1 cellular context compared by ENCODE assay signal in the genomic region with DNA sequence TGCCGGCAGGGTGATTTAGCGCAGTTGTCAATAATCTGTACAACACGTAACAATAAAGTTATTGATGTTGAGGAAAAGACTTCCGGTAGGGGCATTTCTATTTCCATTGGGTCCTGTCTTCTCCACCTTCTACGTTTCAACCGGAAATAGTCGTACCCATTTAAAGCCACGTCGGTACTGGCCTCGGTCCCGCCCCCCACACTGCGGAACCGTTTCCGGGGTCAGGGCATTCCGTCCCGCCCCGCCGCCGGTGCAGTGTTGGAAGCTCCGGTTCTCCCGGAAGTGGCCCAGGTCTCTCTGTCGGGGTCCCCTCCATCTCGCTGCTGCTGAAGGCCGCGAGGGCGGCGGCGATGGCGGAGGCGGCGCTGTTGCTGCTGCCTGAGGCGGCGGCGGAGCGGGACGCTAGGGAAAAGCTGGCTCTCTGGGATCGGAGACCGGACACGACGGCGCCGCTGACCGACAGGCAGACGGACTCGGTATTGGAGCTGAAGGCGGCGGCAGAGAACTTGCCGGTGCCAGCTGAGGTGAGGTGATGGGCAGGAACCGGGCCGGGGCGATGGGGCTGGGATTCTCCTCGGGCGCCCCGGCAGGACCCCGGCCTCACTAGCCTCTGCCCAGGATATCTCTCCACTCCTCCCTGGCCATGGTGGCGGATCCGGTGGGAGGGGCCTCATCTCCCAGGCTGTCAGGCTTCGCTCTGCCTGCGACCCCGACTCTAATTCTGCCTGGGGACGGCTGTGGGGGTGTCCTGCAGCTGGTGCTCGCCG.
TF ChIP-seq lines count a peak whose summit lies in the region.

A gene with protein sequence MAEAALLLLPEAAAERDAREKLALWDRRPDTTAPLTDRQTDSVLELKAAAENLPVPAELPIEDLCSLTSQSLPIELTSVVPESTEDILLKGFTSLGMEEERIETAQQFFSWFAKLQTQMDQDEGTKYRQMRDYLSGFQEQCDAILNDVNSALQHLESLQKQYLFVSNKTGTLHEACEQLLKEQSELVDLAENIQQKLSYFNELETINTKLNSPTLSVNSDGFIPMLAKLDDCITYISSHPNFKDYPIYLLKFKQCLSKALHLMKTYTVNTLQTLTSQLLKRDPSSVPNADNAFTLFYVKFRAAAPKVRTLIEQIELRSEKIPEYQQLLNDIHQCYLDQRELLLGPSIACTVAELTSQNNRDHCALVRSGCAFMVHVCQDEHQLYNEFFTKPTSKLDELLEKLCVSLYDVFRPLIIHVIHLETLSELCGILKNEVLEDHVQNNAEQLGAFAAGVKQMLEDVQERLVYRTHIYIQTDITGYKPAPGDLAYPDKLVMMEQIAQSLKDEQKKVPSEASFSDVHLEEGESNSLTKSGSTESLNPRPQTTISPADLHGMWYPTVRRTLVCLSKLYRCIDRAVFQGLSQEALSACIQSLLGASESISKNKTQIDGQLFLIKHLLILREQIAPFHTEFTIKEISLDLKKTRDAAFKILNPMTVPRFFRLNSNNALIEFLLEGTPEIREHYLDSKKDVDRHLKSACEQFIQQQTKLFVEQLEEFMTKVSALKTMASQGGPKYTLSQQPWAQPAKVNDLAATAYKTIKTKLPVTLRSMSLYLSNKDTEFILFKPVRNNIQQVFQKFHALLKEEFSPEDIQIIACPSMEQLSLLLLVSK (plus strand): TSS at position 253 of the 767 bp plus-strand sequence. CDS start 98 bp downstream, at position 351.

TF ChIP-seq in K562, 482 proteins besides CTCF, POLR2A, EP300 and RAD21 (continued from another document and continues in another):
- TF ChIP-seq, protein P1, sequence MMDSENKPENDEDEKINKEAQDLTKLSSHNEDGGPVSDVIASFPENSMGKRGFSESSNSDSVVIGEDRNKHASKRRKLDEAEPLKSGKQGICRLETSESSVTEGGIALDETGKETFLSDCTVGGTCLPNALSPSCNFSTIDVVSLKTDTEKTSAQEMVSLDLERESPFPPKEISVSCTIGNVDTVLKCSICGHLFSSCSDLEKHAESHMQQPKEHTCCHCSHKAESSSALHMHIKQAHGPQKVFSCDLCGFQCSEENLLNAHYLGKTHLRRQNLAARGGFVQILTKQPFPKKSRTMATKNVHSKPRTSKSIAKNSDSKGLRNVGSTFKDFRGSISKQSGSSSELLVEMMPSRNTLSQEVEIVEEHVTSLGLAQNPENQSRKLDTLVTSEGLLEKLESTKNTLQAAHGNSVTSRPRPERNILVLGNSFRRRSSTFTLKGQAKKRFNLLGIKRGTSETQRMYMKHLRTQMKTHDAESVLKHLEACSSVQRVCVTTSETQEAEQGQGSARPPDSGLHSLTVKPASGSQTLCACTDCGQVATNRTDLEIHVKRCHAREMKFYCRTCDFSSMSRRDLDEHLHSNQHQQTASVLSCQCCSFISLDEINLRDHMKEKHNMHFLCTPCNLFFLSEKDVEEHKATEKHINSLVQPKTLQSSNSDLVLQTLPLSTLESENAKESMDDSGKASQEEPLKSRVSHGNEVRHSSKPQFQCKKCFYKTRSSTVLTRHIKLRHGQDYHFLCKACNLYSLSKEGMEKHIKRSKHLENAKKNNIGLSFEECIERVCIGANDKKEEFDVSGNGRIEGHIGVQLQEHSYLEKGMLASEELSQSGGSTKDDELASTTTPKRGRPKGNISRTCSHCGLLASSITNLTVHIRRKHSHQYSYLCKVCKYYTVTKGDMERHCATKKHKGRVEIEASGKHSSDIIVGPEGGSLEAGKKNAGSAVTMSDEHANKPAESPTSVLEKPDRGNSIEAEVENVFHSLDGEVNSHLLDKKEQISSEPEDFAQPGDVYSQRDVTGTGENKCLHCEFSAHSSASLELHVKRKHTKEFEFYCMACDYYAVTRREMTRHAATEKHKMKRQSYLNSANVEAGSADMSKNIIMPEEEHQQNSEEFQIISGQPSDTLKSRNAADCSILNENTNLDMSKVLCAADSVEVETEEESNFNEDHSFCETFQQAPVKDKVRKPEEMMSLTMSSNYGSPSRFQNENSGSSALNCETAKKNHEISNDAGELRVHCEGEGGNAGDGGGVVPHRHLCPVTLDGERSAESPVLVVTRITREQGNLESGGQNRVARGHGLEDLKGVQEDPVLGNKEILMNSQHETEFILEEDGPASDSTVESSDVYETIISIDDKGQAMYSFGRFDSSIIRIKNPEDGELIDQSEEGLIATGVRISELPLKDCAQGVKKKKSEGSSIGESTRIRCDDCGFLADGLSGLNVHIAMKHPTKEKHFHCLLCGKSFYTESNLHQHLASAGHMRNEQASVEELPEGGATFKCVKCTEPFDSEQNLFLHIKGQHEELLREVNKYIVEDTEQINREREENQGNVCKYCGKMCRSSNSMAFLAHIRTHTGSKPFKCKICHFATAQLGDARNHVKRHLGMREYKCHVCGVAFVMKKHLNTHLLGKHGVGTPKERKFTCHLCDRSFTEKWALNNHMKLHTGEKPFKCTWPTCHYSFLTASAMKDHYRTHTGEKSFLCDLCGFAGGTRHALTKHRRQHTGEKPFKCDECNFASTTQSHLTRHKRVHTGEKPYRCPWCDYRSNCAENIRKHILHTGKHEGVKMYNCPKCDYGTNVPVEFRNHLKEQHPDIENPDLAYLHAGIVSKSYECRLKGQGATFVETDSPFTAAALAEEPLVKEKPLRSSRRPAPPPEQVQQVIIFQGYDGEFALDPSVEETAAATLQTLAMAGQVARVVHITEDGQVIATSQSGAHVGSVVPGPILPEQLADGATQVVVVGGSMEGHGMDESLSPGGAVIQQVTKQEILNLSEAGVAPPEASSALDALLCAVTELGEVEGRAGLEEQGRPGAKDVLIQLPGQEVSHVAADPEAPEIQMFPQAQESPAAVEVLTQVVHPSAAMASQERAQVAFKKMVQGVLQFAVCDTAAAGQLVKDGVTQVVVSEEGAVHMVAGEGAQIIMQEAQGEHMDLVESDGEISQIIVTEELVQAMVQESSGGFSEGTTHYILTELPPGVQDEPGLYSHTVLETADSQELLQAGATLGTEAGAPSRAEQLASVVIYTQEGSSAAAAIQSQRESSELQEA (IDR thresholded peaks at IDR 0.05; ENCODE audit: low read depth): no peak
- TF ChIP-seq HLTF (IDR thresholded peaks at IDR 0.05) (no peak), ZNF584 (CRISPR knock-in tag; IDR thresholded peaks at IDR 0.05; ENCODE audit: low read depth) (no peak), ZFP36 (IDR thresholded peaks at IDR 0.05; ENCODE audit: low read depth, low read length, partially characterized antibody) (no peak), E2F3 (CRISPR knock-in tag; IDR thresholded peaks at IDR 0.05) (no peak), ZNF780A (CRISPR knock-in tag; IDR thresholded peaks at IDR 0.05) (no peak), RFX5 (IDR thresholded peaks at IDR 0.05; ENCODE audit: low read depth, low read length) (no peak), SOX6 (IDR thresholded peaks at IDR 0.05) (peak; percentile 16; the same call in 1 of the 2 replicates), ZFX (CRISPR knock-in tag; IDR thresholded peaks at IDR 0.05) (peak; percentile 77), ZFPM2 (CRISPR knock-in tag; IDR thresholded peaks at IDR 0.05) (no peak), GATAD2A (IDR thresholded peaks at IDR 0.05) (no peak), PHTF2 (CRISPR knock-in tag; IDR thresholded peaks at IDR 0.05) (no peak), ZNF175 (CRISPR knock-in tag; IDR thresholded peaks at IDR 0.05; ENCODE audit: low read depth) (no peak), ZBTB1 (CRISPR knock-in tag; IDR thresholded peaks at IDR 0.05; ENCODE audit: borderline replicate concordance, low read depth) (peak; percentile 49; the same call in 1 of the 2 replicates), DMBX1 (CRISPR knock-in tag; IDR thresholded peaks at IDR 0.05; ENCODE audit: borderline replicate concordance) (no peak), ZNF165 (CRISPR knock-in tag; IDR thresholded peaks at IDR 0.05; ENCODE audit: borderline replicate concordance) (no peak), CREB1 (IDR thresholded peaks at IDR 0.05) (peak; percentile 64), CREB1 (CRISPR knock-in tag; IDR thresholded peaks at IDR 0.05) (no peak), PURB (CRISPR knock-in tag; IDR thresholded peaks at IDR 0.05; ENCODE audit: low read depth) (no peak)
- TF ChIP-seq, protein P2, sequence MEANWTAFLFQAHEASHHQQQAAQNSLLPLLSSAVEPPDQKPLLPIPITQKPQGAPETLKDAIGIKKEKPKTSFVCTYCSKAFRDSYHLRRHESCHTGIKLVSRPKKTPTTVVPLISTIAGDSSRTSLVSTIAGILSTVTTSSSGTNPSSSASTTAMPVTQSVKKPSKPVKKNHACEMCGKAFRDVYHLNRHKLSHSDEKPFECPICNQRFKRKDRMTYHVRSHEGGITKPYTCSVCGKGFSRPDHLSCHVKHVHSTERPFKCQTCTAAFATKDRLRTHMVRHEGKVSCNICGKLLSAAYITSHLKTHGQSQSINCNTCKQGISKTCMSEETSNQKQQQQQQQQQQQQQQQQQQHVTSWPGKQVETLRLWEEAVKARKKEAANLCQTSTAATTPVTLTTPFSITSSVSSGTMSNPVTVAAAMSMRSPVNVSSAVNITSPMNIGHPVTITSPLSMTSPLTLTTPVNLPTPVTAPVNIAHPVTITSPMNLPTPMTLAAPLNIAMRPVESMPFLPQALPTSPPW (CRISPR knock-in tag; IDR thresholded peaks at IDR 0.05): peak; percentile 61
- TF ChIP-seq, protein P3, sequence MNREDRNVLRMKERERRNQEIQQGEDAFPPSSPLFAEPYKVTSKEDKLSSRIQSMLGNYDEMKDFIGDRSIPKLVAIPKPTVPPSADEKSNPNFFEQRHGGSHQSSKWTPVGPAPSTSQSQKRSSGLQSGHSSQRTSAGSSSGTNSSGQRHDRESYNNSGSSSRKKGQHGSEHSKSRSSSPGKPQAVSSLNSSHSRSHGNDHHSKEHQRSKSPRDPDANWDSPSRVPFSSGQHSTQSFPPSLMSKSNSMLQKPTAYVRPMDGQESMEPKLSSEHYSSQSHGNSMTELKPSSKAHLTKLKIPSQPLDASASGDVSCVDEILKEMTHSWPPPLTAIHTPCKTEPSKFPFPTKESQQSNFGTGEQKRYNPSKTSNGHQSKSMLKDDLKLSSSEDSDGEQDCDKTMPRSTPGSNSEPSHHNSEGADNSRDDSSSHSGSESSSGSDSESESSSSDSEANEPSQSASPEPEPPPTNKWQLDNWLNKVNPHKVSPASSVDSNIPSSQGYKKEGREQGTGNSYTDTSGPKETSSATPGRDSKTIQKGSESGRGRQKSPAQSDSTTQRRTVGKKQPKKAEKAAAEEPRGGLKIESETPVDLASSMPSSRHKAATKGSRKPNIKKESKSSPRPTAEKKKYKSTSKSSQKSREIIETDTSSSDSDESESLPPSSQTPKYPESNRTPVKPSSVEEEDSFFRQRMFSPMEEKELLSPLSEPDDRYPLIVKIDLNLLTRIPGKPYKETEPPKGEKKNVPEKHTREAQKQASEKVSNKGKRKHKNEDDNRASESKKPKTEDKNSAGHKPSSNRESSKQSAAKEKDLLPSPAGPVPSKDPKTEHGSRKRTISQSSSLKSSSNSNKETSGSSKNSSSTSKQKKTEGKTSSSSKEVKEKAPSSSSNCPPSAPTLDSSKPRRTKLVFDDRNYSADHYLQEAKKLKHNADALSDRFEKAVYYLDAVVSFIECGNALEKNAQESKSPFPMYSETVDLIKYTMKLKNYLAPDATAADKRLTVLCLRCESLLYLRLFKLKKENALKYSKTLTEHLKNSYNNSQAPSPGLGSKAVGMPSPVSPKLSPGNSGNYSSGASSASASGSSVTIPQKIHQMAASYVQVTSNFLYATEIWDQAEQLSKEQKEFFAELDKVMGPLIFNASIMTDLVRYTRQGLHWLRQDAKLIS (CRISPR knock-in tag; IDR thresholded peaks at IDR 0.05): 0 out of 2 replicates have a peak, but pooled peaks have one; percentile 40
- TF ChIP-seq, protein P4, sequence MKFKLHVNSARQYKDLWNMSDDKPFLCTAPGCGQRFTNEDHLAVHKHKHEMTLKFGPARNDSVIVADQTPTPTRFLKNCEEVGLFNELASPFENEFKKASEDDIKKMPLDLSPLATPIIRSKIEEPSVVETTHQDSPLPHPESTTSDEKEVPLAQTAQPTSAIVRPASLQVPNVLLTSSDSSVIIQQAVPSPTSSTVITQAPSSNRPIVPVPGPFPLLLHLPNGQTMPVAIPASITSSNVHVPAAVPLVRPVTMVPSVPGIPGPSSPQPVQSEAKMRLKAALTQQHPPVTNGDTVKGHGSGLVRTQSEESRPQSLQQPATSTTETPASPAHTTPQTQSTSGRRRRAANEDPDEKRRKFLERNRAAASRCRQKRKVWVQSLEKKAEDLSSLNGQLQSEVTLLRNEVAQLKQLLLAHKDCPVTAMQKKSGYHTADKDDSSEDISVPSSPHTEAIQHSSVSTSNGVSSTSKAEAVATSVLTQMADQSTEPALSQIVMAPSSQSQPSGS (CRISPR knock-in tag; IDR thresholded peaks at IDR 0.05): no peak
- TF ChIP-seq, protein P5, sequence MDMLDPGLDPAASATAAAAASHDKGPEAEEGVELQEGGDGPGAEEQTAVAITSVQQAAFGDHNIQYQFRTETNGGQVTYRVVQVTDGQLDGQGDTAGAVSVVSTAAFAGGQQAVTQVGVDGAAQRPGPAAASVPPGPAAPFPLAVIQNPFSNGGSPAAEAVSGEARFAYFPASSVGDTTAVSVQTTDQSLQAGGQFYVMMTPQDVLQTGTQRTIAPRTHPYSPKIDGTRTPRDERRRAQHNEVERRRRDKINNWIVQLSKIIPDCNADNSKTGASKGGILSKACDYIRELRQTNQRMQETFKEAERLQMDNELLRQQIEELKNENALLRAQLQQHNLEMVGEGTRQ (CRISPR knock-in tag; IDR thresholded peaks at IDR 0.05): no peak
- TF ChIP-seq, protein P6, sequence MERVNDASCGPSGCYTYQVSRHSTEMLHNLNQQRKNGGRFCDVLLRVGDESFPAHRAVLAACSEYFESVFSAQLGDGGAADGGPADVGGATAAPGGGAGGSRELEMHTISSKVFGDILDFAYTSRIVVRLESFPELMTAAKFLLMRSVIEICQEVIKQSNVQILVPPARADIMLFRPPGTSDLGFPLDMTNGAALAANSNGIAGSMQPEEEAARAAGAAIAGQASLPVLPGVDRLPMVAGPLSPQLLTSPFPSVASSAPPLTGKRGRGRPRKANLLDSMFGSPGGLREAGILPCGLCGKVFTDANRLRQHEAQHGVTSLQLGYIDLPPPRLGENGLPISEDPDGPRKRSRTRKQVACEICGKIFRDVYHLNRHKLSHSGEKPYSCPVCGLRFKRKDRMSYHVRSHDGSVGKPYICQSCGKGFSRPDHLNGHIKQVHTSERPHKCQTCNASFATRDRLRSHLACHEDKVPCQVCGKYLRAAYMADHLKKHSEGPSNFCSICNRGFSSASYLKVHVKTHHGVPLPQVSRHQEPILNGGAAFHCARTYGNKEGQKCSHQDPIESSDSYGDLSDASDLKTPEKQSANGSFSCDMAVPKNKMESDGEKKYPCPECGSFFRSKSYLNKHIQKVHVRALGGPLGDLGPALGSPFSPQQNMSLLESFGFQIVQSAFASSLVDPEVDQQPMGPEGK (CRISPR knock-in tag; IDR thresholded peaks at IDR 0.05; ENCODE audit: borderline replicate concordance): no peak
- TF ChIP-seq, protein P7, sequence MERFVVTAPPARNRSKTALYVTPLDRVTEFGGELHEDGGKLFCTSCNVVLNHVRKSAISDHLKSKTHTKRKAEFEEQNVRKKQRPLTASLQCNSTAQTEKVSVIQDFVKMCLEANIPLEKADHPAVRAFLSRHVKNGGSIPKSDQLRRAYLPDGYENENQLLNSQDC (CRISPR knock-in tag; IDR thresholded peaks at IDR 0.05): no peak
